ENCODE assay signal across 8 cellular contexts in genomic region chr11:111422494-111423249, GRCh38. TPM values are rescaled to one million over a fixed set of nuclear protein-coding genes. Genes with fewer than 3 reads are reported as not detected.
DNase-seq lines count a peak whose midpoint lies in the region; ATAC-seq and TF ChIP-seq lines count a peak whose summit lies in the region.

No MANE protein-coding gene starts in this region.

- CTCF ChIA-PET in activated naive CD4-positive, alpha-beta T cell treated with anti-CD3 and anti-CD28 coated beads for 36 hours (lab: Charles Lee), result interaction anchor here (0.7 to 11.2 kb wide), 20 partner anchors 9 to 278 kb away, joined by 3 to 210 read pairs (median 4); no protein-coding TSS in a partner anchor

- no peak overlapping the region for H2AFZ ChIP-seq in OCI-LY3 (ENCODE audit: low read depth, low read length)

- no peaks in the 10 kb centered on the region for H3K36me3 Mint-ChIP-seq in activated naive CD4-positive, alpha-beta T cell treated with anti-CD3 and anti-CD28 coated beads for 36 hours (ENCODE audit: low read depth)

- no peaks in the 10 kb centered on the region for H3K9me3 Mint-ChIP-seq in activated naive CD4-positive, alpha-beta T cell treated with anti-CD3 and anti-CD28 coated beads for 36 hours

- peaks cover 16% of the 10 kb centered on the region for H3K79me2 ChIP-seq in OCI-LY3 (ENCODE audit: low read length)

- peak overlapping the region; percentile 30 for H3K4me2 ChIP-seq in OCI-LY3 (ENCODE audit: low read length)

- H3K4me3 ChIP-seq in OCI-LY3 (ENCODE audit: low read length), result no peak overlapping the region
- no peak overlapping the region for H3K4me3 ChIP-seq in right atrium auricular region

- H4K20me1 ChIP-seq in OCI-LY3 (ENCODE audit: insufficient read depth, low read length), result no peaks in the 10 kb centered on the region

- H3K4me3 Mint-ChIP-seq in activated naive CD4-positive, alpha-beta T cell treated with anti-CD3 and anti-CD28 coated beads for 36 hours, result no peak overlapping the region

- TF ChIP-seq CTCF in OCI-LY3 (IDR thresholded peaks at IDR 0.05; ENCODE audit: low read depth, low read length) (peak; percentile 97), right atrium auricular region (IDR thresholded peaks at IDR 0.05) (peak; percentile 41 to 73)

- ATAC-seq in GM21381 (IDR thresholded peaks at IDR 0.05; ENCODE audit: unreplicated experiment) (peak; percentile 77), HG03571 (IDR thresholded peaks at IDR 0.05; ENCODE audit: unreplicated experiment) (peak; percentile 75)

- no peak overlapping the region for H3K27ac Mint-ChIP-seq in activated naive CD4-positive, alpha-beta T cell treated with anti-CD3 and anti-CD28 coated beads for 36 hours

- in situ Hi-C loops in KBM-7 (cut with MboI; ENCODE audit: low pct_unique_long_range_greater_than_20kb, low sequenced_read_pairs), result loop anchor here (25.0 kb wide), 1 partner anchor 135 kb away; the partner anchor contains the start of gene POU2AF3

- H3K27ac ChIP-seq in OCI-LY3 (ENCODE audit: low read length) (peak overlapping the region; percentile 74), right atrium auricular region (no peak overlapping the region)

- H3K27me3 Mint-ChIP-seq in activated naive CD4-positive, alpha-beta T cell treated with anti-CD3 and anti-CD28 coated beads for 36 hours (ENCODE audit: low read depth), result no peaks in the 10 kb centered on the region

- H3K4me1 ChIP-seq in OCI-LY3 (ENCODE audit: low read length) (peaks cover 71% of the 10 kb centered on the region), right atrium auricular region (peaks cover 0 to 14% of the 10 kb centered on the region in 2 donors)

- H3K27me3 ChIP-seq in OCI-LY3 (ENCODE audit: low read depth, low read length) (no peaks in the 10 kb centered on the region), right atrium auricular region (no peaks in the 10 kb centered on the region)

- H3K36me3 ChIP-seq in OCI-LY3 (replicated peaks; ENCODE audit: low read depth, low read length) (peaks cover 4% of the 10 kb centered on the region), right atrium auricular region (no peaks in the 10 kb centered on the region)

- intact Hi-C loops in activated naive CD4-positive, alpha-beta T cell treated with anti-CD3 and anti-CD28 coated beads for 36 hours (cut with micrococcal nuclease), result loop anchor here (1.0 kb wide), 2 partner anchors 63 to 139 kb away; no protein-coding TSS in a partner anchor

- H3K9me3 ChIP-seq in OCI-LY3 (ENCODE audit: insufficient read depth, low read length) (peaks cover 21% of the 10 kb centered on the region; the same call in 1 of the 2 replicates), right atrium auricular region (no peaks in the 10 kb centered on the region)

- H3K9ac ChIP-seq in OCI-LY3 (ENCODE audit: low read length), result peak overlapping the region; percentile 50

- H3K4me1 Mint-ChIP-seq in activated naive CD4-positive, alpha-beta T cell treated with anti-CD3 and anti-CD28 coated beads for 36 hours (ENCODE audit: low read depth), result peaks cover 7% of the 10 kb centered on the region

- DNase-seq in DMS53 treated with DMSO at 0.1 percent for 48 hours (lab: John Stamatoyannopoulos, UW; ENCODE audit: unreplicated experiment) (peak; percentile 58), right atrium auricular region (ENCODE audit: low spot score) (no peak), KBM-7 (no peak)
- DNase-seq in activated naive CD4-positive, alpha-beta T cell treated with anti-CD3 and anti-CD28 coated beads for 36 hours, result peak; percentile 70
- peak; percentile 74 for DNase-seq in stimulated activated CD4-positive, alpha-beta T cell treated with anti-CD3 and anti-CD28 coated beads, Interleukin-15, amount 100 ng/mL, for 24 hours

RNA-seq across cellular contexts. Expression of gene POU2AF1, which starts 43.6 kb away (rescaled TPM):
- under 1 TPM; 0.48 to 0.62 TPM for total RNA-seq in activated naive CD4-positive, alpha-beta T cell treated with anti-CD3 and anti-CD28 coated beads for 36 hours
- total RNA-seq in right atrium auricular region, result 1 to 10 TPM in 1 of 2 donors, under 1 TPM in 1; 0.11 to 1.6 TPM

Comparison
In these comparisons a context has a peak if more than half of its experiments do, and no peak if none do; other contexts are left out.
1. DNase-seq: peak in DMS53 treated with DMSO at 0.1 percent for 48 hours (single experiment), activated naive CD4-positive, alpha-beta T cell treated with anti-CD3 and anti-CD28 coated beads for 36 hours (single experiment) and stimulated activated CD4-positive, alpha-beta T cell treated with anti-CD3 and anti-CD28 coated beads, Interleukin-15, amount 100 ng/mL, for 24 hours (single experiment); none in right atrium auricular region (single experiment) and KBM-7 (single experiment).